In genomic region chr1:94063379-94063778, GRCh38 we compare ENCODE assay signal across 9 cellular contexts. TPM values are rescaled to one million over a fixed set of nuclear protein-coding genes. Genes with fewer than 3 reads are reported as not detected.
DNase-seq lines count a peak whose midpoint lies in the region; ATAC-seq and TF ChIP-seq lines count a peak whose summit lies in the region.
"Had no signal": no experiment of that assay in that cellular context is flagged by ENCODE, and none has a peak within 500 bp of the region (broad histone marks: within the 10 kb centered on the region; RNA-seq: fewer than 3 reads in every experiment).

No MANE protein-coding gene starts in this region.

- peak overlapping the region; percentile 81 for H3K4ac ChIP-seq in mesendoderm (ENCODE audit: low read depth, low read length)

- ATAC-seq in activated T-helper 17 cell treated with anti-CD3 and anti-CD28 coated beads, Interleukin-2, amount 50 U/mL, for 72 hours (replicated peaks), result no peak

- H3K36me3 Mint-ChIP-seq in activated T-helper 17 cell treated with anti-CD3 and anti-CD28 coated beads, Interleukin-2, amount 50 U/mL, for 72 hours (ENCODE audit: low read depth), result no peaks in the 10 kb centered on the region

- no peak overlapping the region for H3K56ac ChIP-seq in mesendoderm (ENCODE audit: low read length)

- no peak overlapping the region for H4K8ac ChIP-seq in mesendoderm (ENCODE audit: low read depth, low read length)

- no peak overlapping the region for H3K18ac ChIP-seq in mesendoderm (ENCODE audit: low read length)

- H4K5ac ChIP-seq in mesendoderm (ENCODE audit: low read length), result no peak overlapping the region

- DNase-seq in AG10803 (ENCODE audit: low read depth), result peak; percentile 80
- DNase-seq in choroid plexus epithelial cell (ENCODE audit: low read depth), result peak; percentile 92
- DNase-seq in mesendoderm, result peak; percentile 48
- no peak for DNase-seq in germinal center (ENCODE audit: low spot score)
- DNase-seq in T1000 (lab: John Stamatoyannopoulos, UW), result no peak
- no peak for DNase-seq in NCI-H774 (lab: John Stamatoyannopoulos, UW)

- no peak overlapping the region for H2BK5ac ChIP-seq in mesendoderm (ENCODE audit: low read length)

- no peak overlapping the region for H2BK120ac ChIP-seq in mesendoderm (ENCODE audit: low read depth, low read length)

- H3K4me3 ChIP-seq in AG10803 (ENCODE audit: low read length) (no peak overlapping the region), choroid plexus epithelial cell (ENCODE audit: low read depth, low read length) (no peak overlapping the region), mesendoderm (ENCODE audit: low read length) (no peak overlapping the region)
- H3K4me3 ChIP-seq: suprapubic skin had no signal

- H3K27me3 Mint-ChIP-seq in activated T-helper 17 cell treated with anti-CD3 and anti-CD28 coated beads, Interleukin-2, amount 50 U/mL, for 72 hours, result peaks cover 34% of the 10 kb centered on the region

- TF ChIP-seq CTCF in AG10803 (conservative IDR thresholded peaks at IDR 0.05; ENCODE audit: low read length), result peak; percentile 62
- peak; percentile 58; the same call in 1 of the 2 replicates for TF ChIP-seq CTCF in LNCAP (IDR thresholded peaks at IDR 0.05)
- TF ChIP-seq CTCF in choroid plexus epithelial cell (conservative IDR thresholded peaks at IDR 0.05; ENCODE audit: low read depth, low read length), result peak; percentile 77

- H3K4me3 Mint-ChIP-seq in activated T-helper 17 cell treated with anti-CD3 and anti-CD28 coated beads, Interleukin-2, amount 50 U/mL, for 72 hours, result no peak overlapping the region

- H3K27me3 ChIP-seq in mesendoderm (ENCODE audit: insufficient read depth, low read length, poor library complexity), result no peaks in the 10 kb centered on the region

- no peaks in the 10 kb centered on the region for H3K36me3 ChIP-seq in mesendoderm (ENCODE audit: control insufficient read depth, insufficient read depth, low read length)
- H3K36me3 ChIP-seq: suprapubic skin had no signal

- H3K27ac ChIP-seq in mesendoderm (ENCODE audit: low read depth, low read length), result no peak overlapping the region
- H3K27ac ChIP-seq: suprapubic skin had no signal

- no peaks in the 10 kb centered on the region for H3K4me1 ChIP-seq in mesendoderm (ENCODE audit: control insufficient read depth, low read depth, low read length)

- WGBS in mesendoderm (ENCODE audit: extremely low coverage, insufficient coverage, low lambda C conversion rate), result no CpG with 5 or more reads among the region's 5 CpGs

- H3K27ac Mint-ChIP-seq in activated T-helper 17 cell treated with anti-CD3 and anti-CD28 coated beads, Interleukin-2, amount 50 U/mL, for 72 hours, result no peak overlapping the region

- no peaks in the 10 kb centered on the region for H3K4me1 Mint-ChIP-seq in activated T-helper 17 cell treated with anti-CD3 and anti-CD28 coated beads, Interleukin-2, amount 50 U/mL, for 72 hours

- H3K9me3 Mint-ChIP-seq in activated T-helper 17 cell treated with anti-CD3 and anti-CD28 coated beads, Interleukin-2, amount 50 U/mL, for 72 hours, result no peaks in the 10 kb centered on the region

- H2AK5ac ChIP-seq in mesendoderm (ENCODE audit: low read length), result no peak overlapping the region

- H3K9ac ChIP-seq in mesendoderm (ENCODE audit: low read length), result no peak overlapping the region

- H3K79me1 ChIP-seq in mesendoderm (ENCODE audit: low read length), result no peaks in the 10 kb centered on the region

- no peak overlapping the region for H3K4me2 ChIP-seq in mesendoderm (ENCODE audit: low read length)

- no peak overlapping the region for H2BK15ac ChIP-seq in mesendoderm (replicated peaks; ENCODE audit: low read depth)

- H3K23ac ChIP-seq in mesendoderm (ENCODE audit: low read length), result no peak overlapping the region

- H3K79me2 ChIP-seq in mesendoderm (ENCODE audit: control insufficient read depth, insufficient read depth, low read length), result no peaks in the 10 kb centered on the region

RNA-seq across cellular contexts. Expression of gene ABCA4, which starts 57.6 kb away (rescaled TPM):
- 0.17 TPM for polyA plus RNA-seq in mesendoderm (2013, experiment 1 of 2)
- 0.07 TPM for polyA plus RNA-seq in mesendoderm (2013, experiment 2 of 2)
- not detected for total RNA-seq in activated T-helper 17 cell treated with anti-CD3 and anti-CD28 coated beads, Interleukin-2, amount 50 U/mL, for 72 hours

Comparison
In these comparisons a context has a peak if more than half of its experiments do, and no peak if none do; other contexts are left out.
1. DNase-seq: peak in AG10803 (single experiment), choroid plexus epithelial cell (single experiment) and mesendoderm (single experiment); none in germinal center (single experiment), T1000 (single experiment) and NCI-H774 (single experiment).
2. Peak in every context shown above with its lines, with median percentiles within 50 percentile points of each other: CTCF ChIP-seq.